27 cellular contexts compared by ENCODE assay signal in the genomic region with DNA sequence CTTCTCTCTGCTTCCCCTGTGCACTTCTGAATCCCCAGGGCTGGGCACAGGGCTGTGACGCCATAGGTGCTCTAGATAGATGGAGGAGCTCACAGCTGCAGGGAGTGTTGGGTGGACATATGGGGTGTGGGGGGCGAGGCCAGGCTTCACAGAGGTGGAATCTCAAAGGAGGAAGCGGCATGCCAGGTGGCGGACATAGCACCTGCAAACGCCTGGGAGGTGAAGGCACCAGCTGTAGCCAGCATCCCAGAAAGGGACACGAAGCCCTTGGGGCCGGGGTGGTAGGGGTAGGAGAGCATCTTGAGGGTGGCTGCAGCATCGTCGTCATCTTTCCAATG.
"Had no signal": no experiment of that assay in that cellular context is flagged by ENCODE, and none has a peak within 500 bp of the region (broad histone marks: within the 10 kb centered on the region; RNA-seq: fewer than 3 reads in every experiment).

No MANE protein-coding gene starts in this region.

- H3K27ac Mint-ChIP-seq: activated CD4-positive, alpha-beta T cell treated with anti-CD3 and anti-CD28 coated beads, Interleukin-2, amount 10 ng/mL, durations not matched to agents 24 days and 14 days; activated CD8-positive, alpha-beta memory T cell treated with anti-CD3 and anti-CD28 coated beads, Interleukin-2, amount 10 ng/mL, durations not matched to agents 7 days and 5 days; activated naive CD4-positive, alpha-beta T cell treated with anti-CD3 and anti-CD28 coated beads for 36 hours; activated naive CD8-positive, alpha-beta T cell; activated T-cell treated with anti-CD3 and anti-CD28 coated beads, Interleukin-2, amount 50 U/mL, for 24 hours; T-helper 1 cell treated with Interleukin-12 subunit alpha and Interleukin-12 subunit beta and Interleukin-4 antibody, amounts not matched to agents 30 μg/mL and 1 μg/mL, for 36 hours; WTC11 had no signal

- H3K36me3 Mint-ChIP-seq: activated CD8-positive, alpha-beta memory T cell treated with anti-CD3 and anti-CD28 coated beads, Interleukin-2, amount 10 ng/mL, durations not matched to agents 7 days and 5 days; brain had no signal

- H3K4me1 Mint-ChIP-seq: activated CD4-positive, alpha-beta T cell treated with anti-CD3 and anti-CD28 coated beads, Interleukin-2, amount 10 ng/mL, durations not matched to agents 24 days and 14 days; activated CD8-positive, alpha-beta memory T cell treated with anti-CD3 and anti-CD28 coated beads, Interleukin-2, amount 10 ng/mL, durations not matched to agents 7 days and 5 days had no signal

- H3K27ac ChIP-seq: cardiac muscle cell, SJSA1 had no signal

- H3K9me3 Mint-ChIP-seq: activated CD4-positive, alpha-beta T cell treated with anti-CD3 and anti-CD28 coated beads, Interleukin-2, amount 10 ng/mL, durations not matched to agents 24 days and 14 days had no signal

- DNase-seq: activated CD4-positive, alpha-beta T cell treated with anti-CD3 and anti-CD28 coated beads, Interleukin-2, amount 10 ng/mL, durations not matched to agents 24 days and 14 days; activated CD4-positive, alpha-beta T cell treated with anti-CD3 and anti-CD28 coated beads, Interleukin-2, amount 50 U/mL, for 48 hours; activated CD4-positive, CD25-positive, alpha-beta regulatory T cell treated with anti-CD3 and anti-CD28 coated beads, Interleukin-2, amount 50 U/mL, for 72 hours; activated CD8-positive, alpha-beta memory T cell treated with anti-CD3 and anti-CD28 coated beads, Interleukin-2, amount 10 ng/mL, durations not matched to agents 7 days and 5 days; activated effector memory CD4-positive, alpha-beta T cell treated with anti-CD3 and anti-CD28 coated beads, Interleukin-2, amount 50 U/mL, for 16 hours; activated naive CD4-positive, alpha-beta T cell treated with anti-CD3 and anti-CD28 coated beads for 36 hours; activated T-cell treated with anti-CD3 and anti-CD28 coated beads, Interleukin-2, amount 50 U/mL, for 24 hours; amygdala; Kasumi-1; KBM-7; NCI-H1105 treated with DMSO at 0.1 percent for 48 hours; NCI-H1436 treated with DMSO at 0.1 percent for 48 hours; NCI-H187; NCI-H2081; NCI-H510A treated with DMSO at 0.1 percent for 48 hours; NCI-H69; NK-92 treated with Interleukin-12 subunit alpha and Interleukin-12 subunit beta, amount 100 ng/mL, for 24 hours; OCI-M1; RPMI8226; SHP77 had no signal

- H3K27me3 Mint-ChIP-seq: activated CD4-positive, alpha-beta T cell treated with anti-CD3 and anti-CD28 coated beads, Interleukin-2, amount 10 ng/mL, durations not matched to agents 24 days and 14 days; activated naive CD8-positive, alpha-beta T cell; activated T-cell treated with anti-CD3 and anti-CD28 coated beads, Interleukin-2, amount 50 U/mL, for 24 hours had no signal

- ATAC-seq: activated CD8-positive, alpha-beta memory T cell treated with anti-CD3 and anti-CD28 coated beads, Interleukin-2, amount 10 ng/mL, durations not matched to agents 7 days and 5 days; Panc1; WTC11 had no signal

- H3K4me3 Mint-ChIP-seq: activated CD4-positive, alpha-beta T cell treated with anti-CD3 and anti-CD28 coated beads, Interleukin-2, amount 10 ng/mL, durations not matched to agents 24 days and 14 days; activated CD8-positive, alpha-beta memory T cell treated with anti-CD3 and anti-CD28 coated beads, Interleukin-2, amount 10 ng/mL, durations not matched to agents 7 days and 5 days; activated naive CD4-positive, alpha-beta T cell treated with anti-CD3 and anti-CD28 coated beads for 36 hours; activated naive CD8-positive, alpha-beta T cell; activated T-cell treated with anti-CD3 and anti-CD28 coated beads, Interleukin-2, amount 50 U/mL, for 24 hours; brain; T-helper 1 cell treated with Interleukin-12 subunit alpha and Interleukin-12 subunit beta and Interleukin-4 antibody, amounts not matched to agents 30 μg/mL and 1 μg/mL, for 36 hours; WTC11 had no signal

- H3K36me3 ChIP-seq: cardiac muscle cell, SJSA1 had no signal

- H3K4me1 ChIP-seq: SJSA1 had no signal

- H3K4me3 ChIP-seq: cardiac muscle cell, SJSA1 had no signal

- H3K27me3 ChIP-seq: cardiac muscle cell had no signal
